In the genomic region with DNA sequence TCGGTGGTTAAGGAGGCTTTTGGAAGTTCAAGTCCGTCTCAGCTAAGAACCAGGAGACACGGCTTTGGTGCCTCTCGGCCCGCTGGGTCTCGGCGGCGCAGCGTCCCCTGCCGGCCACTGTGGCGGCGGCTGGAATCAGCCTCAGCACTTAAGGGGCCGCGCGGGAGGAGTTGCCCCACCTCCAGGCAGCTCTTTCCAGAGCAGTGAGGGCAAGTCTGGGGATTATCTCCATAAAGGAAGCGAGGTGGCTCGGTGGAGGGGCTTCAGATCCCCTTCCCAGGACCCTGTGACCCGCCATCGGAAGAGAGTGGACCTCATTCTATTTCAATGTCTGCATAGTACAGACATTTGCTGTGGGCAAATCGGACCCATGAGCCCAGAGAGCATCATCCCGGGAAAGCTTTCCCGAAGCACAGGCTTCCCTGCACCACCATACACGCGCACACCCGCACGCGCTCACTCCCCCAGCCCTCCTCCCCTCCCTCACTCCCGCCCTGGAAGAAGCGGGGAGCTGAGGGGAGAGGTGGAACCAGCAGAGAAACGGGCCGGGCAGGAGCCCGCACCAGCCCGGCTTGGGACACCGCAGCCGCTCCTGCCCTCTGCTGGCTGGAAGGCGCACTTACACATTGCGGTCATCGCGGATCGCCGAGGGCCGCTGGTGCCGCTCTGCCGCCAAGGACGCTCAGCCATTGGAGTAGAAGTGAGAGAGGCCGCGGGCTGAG, we compare ENCODE assay signal across 8 cellular contexts. TPM values are rescaled to one million over a fixed set of nuclear protein-coding genes. Genes with fewer than 3 reads are reported as not detected.
DNase-seq lines count a peak whose midpoint lies in the region; ATAC-seq, FAIRE-seq and TF ChIP-seq lines count a peak whose summit lies in the region.

No MANE protein-coding gene starts in this region.

- RAD21 ChIA-PET in GM12878 (lab: Charles Lee; ENCODE audit: unreplicated experiment): interaction anchor here (0.7 to 1.9 kb wide), 7 partner anchors 10 to 279 kb away, joined by 3 to 10 read pairs (median 3); no protein-coding TSS in a partner anchor

- BruUV-seq in GM12878 (replicated peaks; lab: Mats Ljungman, UMichigan): no TSS peak

- peak; percentile 61 to 71 for DNase-seq in NCI-H2081 (lab: John Stamatoyannopoulos, UW)
- no peak for DNase-seq in NCI-H2081 treated with DMSO at 0.1 percent for 48 hours (lab: John Stamatoyannopoulos, UW)
- peak; percentile 42 to 60 for DNase-seq in NCI-H187 (lab: John Stamatoyannopoulos, UW)
- DNase-seq in T1000 (lab: John Stamatoyannopoulos, UW): peak; percentile 77
- DNase-seq in GM12878 (ENCODE audit: low read depth, low spot score): peak; percentile 9
- DNase-seq in gastrocnemius medialis: peak; percentile 62 to 74

- H2AFZ ChIP-seq in GM12878 (ENCODE audit: control insufficient read depth, low read depth, low read length): peak overlapping the region; percentile 63

- H3K4me3 ChIP-seq in GM12878: peak overlapping the region; percentile 60
- peak overlapping the region; percentile 81 for H3K4me3 ChIP-seq in iPS-11a (ENCODE audit: low read depth, low read length)
- peak overlapping the region; percentile 68 to 80 (median 71) for H3K4me3 ChIP-seq in gastrocnemius medialis

- no peak for TF ChIP-seq POLR2A in GM12878 (IDR thresholded peaks at IDR 0.05; ENCODE audit: low read depth, low read length)
- TF ChIP-seq POLR2A in gastrocnemius medialis (IDR thresholded peaks at IDR 0.05): no peak

- WGBS in GM12878 (ENCODE audit: insufficient coverage, insufficient replicate concordance, low lambda C conversion rate, missing lambda C conversion rate): 2% methylated on average over 47 of the region's 47 CpGs

- in situ Hi-C loops in GM12878 (cut with MboI): no loop called here
- in situ Hi-C loops in gastrocnemius medialis (cut with MboI; ENCODE audit: low sequenced_read_pairs in 4 of 4): loop anchor here in 2 of 4 donors (10.0 to 25.0 kb wide), 2 partner anchors 109 to 276 kb away; no protein-coding TSS in a partner anchor

- no peaks in the 10 kb centered on the region; a peak in 1 of 4 replicates for H3K27me3 ChIP-seq in GM12878 (replicated peaks in 1 of 2; ENCODE audit: control insufficient read depth in 2 of 2, insufficient read depth in 2 of 2, low read length in 1 of 2)
- H3K27me3 ChIP-seq in gastrocnemius medialis: no peaks in the 10 kb centered on the region

- H3K4me1 ChIP-seq in GM12878 (ENCODE audit: control insufficient read depth, insufficient read depth, low read length): no peaks in the 10 kb centered on the region
- peaks cover 5 to 7% of the 10 kb centered on the region in 2 donors for H3K4me1 ChIP-seq in gastrocnemius medialis

- no peak for TF ChIP-seq EP300 in GM12878 (IDR thresholded peaks at IDR 0.05; ENCODE audit: borderline replicate concordance in 1 of 2, control insufficient read depth in 1 of 2, low read depth in 2 of 2, low read length in 2 of 2)

- H3K9me3 ChIP-seq in GM12878 (replicated peaks; ENCODE audit: control insufficient read depth, insufficient read depth, low read length): no peaks in the 10 kb centered on the region
- H3K9me3 ChIP-seq in gastrocnemius medialis: no peaks in the 10 kb centered on the region

- peak; percentile 82 for ATAC-seq in HG02938 (IDR thresholded peaks at IDR 0.05; ENCODE audit: unreplicated experiment)
- ATAC-seq in GM12878: peak; percentile 98
- peak; percentile 92 to 93 for ATAC-seq in gastrocnemius medialis

- POLR2A ChIA-PET in GM12878 (lab: Charles Lee): no interaction called here

- H3K79me2 ChIP-seq in GM12878 (ENCODE audit: control insufficient read depth, insufficient read depth, low read length): no peaks in the 10 kb centered on the region

- TF ChIP-seq RAD21 in GM12878 (IDR thresholded peaks at IDR 0.05; ENCODE audit: insufficient read depth, low read depth, low read length): peak; percentile 49

- H3K9ac ChIP-seq in GM12878 (ENCODE audit: control insufficient read depth, insufficient read depth, low read length): no peak overlapping the region; the same call in 1 of the 2 replicates

- SMC1A ChIA-PET in GM12878 (lab: Charles Lee; ENCODE audit: uncharacterized antibody, unreplicated experiment): interaction anchor here (0.7 to 2.3 kb wide), 6 partner anchors 9 to 289 kb away, joined by 3 to 20 read pairs (median 4); no protein-coding TSS in a partner anchor

- peak; percentile 87 to 98 (median 90) for TF ChIP-seq CTCF in GM12878 (IDR thresholded peaks at IDR 0.05 in 2 of 3, conservative IDR thresholded peaks at IDR 0.05 in 1 of 3; ENCODE audit: control insufficient read depth in 2 of 3, extremely low read depth in 1 of 3, insufficient read depth in 1 of 3, low read depth in 3 of 3, low read length in 3 of 3)
- peak; percentile 77 to 88 (median 84) for TF ChIP-seq CTCF in gastrocnemius medialis (IDR thresholded peaks at IDR 0.05 in 4 of 5, conservative IDR thresholded peaks at IDR 0.05 in 1 of 5)

- intact Hi-C loops in GM12878 (cut with micrococcal nuclease; ENCODE audit: unreplicated experiment) (loop anchor here (1.0 to 2.0 kb wide), 2 partner anchors 112 to 274 kb away; no protein-coding TSS in a partner anchor), gastrocnemius medialis (cut with DNase I; ENCODE audit: low total_unique reads) (loop anchor here (1.0 to 5.0 kb wide), 5 partner anchors 68 to 289 kb away; a partner anchor contains a TSS)

- H4K20me1 ChIP-seq in GM12878 (ENCODE audit: control insufficient read depth, insufficient read depth): no peaks in the 10 kb centered on the region

- H3K36me3 ChIP-seq in GM12878 (ENCODE audit: control insufficient read depth in 2 of 2, insufficient read depth in 2 of 2, low read length in 1 of 2): no peaks in the 10 kb centered on the region
- no peaks in the 10 kb centered on the region for H3K36me3 ChIP-seq in gastrocnemius medialis

- FAIRE-seq in GM12878 (lab: Jason Lieb, UNC): peak; percentile 82

- H3K4me2 ChIP-seq in GM12878 (ENCODE audit: control insufficient read depth, insufficient read depth): peak overlapping the region; percentile 71

- CTCF ChIA-PET in GM12878 (lab: Yijun Ruan, JAX): interaction anchor here (0.5 to 5.2 kb wide), 33 partner anchors 8 to 585 kb away, joined by 3 to 61 read pairs (median 4); a partner anchor contains a TSS

- H3K27ac ChIP-seq in GM12878 (ENCODE audit: control insufficient read depth, insufficient read depth) (no peak overlapping the region), gastrocnemius medialis (peak overlapping the region; percentile 40 to 67 (median 59))

RNA-seq across cellular contexts. Expression of a gene that starts 15.9 kb away (rescaled TPM):
- total RNA-seq in GM12878 (2013; cell fraction: nucleolus; rRNA removed): not detected in 2 replicates
- total RNA-seq in GM12878 (2014; rRNA removed) (not detected in 2 replicates), GM12878 (2014; rRNA removed; fragmentation: Illumina TruSeq; extraction: Trizol) (not detected in 2 replicates), GM12878 (2021) (not detected in 2 replicates), gastrocnemius medialis (1 to 10 TPM in 1 of 4 donors, under 1 TPM in 2, not detected in 1; 0.82 to 1.6 (median 0.91) TPM)
- not detected for polyA plus RNA-seq in GM12878 (2011; ENCODE audit: low read depth)
- polyA plus RNA-seq in GM12878 (2011; rRNA removed) (not detected in 2 replicates), GM12878 (2014; fragmentation: Illumina TruSeq; extraction: Trizol) (not detected in 2 replicates), GM12878 (2014; fragmentation: Nextera tagmentation; extraction: Ambion mirVana) (not detected), GM12878 (2014; rRNA removed) (not detected in 2 replicates), GM12878 (2016; fragmentation: Nextera tagmentation; extraction: Ambion mirVana) (not detected)
- polyA plus RNA-seq in GM12878 (2011; cell fraction: cytosol; rRNA removed): not detected in 2 replicates
- polyA plus RNA-seq in GM12878 (2011; cell fraction: nucleus; rRNA removed): not detected in 2 replicates
- polyA plus RNA-seq in GM12878 (2012): not detected in 2 replicates
- not detected in 2 replicates for polyA minus RNA-seq in GM12878 (2011; rRNA and poly(A)+ RNA removed)
- not detected in 2 replicates for polyA minus RNA-seq in GM12878 (2011; cell fraction: cytosol; rRNA and poly(A)+ RNA removed)
- not detected in 2 replicates for polyA minus RNA-seq in GM12878 (2011; cell fraction: nucleus; rRNA and poly(A)+ RNA removed)

RNA-seq across cellular contexts. Expression of a gene that starts 18.6 kb away (rescaled TPM):
- 151 and 154 TPM in 2 replicates for total RNA-seq in GM12878 (2013; cell fraction: nucleolus; rRNA removed)
- total RNA-seq in GM12878 (2014; rRNA removed) (106 and 109 TPM in 2 replicates), GM12878 (2014; rRNA removed; fragmentation: Illumina TruSeq; extraction: Trizol) (70.4 and 70.8 TPM in 2 replicates), GM12878 (2021) (78.1 and 85.3 TPM in 2 replicates), gastrocnemius medialis (10 to 100 TPM; 33.9 to 69.5 (median 50.8) TPM)
- 105 TPM for polyA plus RNA-seq in GM12878 (2011; ENCODE audit: low read depth)
- polyA plus RNA-seq in GM12878 (2011; rRNA removed) (110 and 130 TPM in 2 replicates), GM12878 (2014; fragmentation: Illumina TruSeq; extraction: Trizol) (94.9 and 99.1 TPM in 2 replicates), GM12878 (2014; fragmentation: Nextera tagmentation; extraction: Ambion mirVana) (10 to 100 TPM; 86.8 to 95.4 TPM), GM12878 (2014; rRNA removed) (122 and 129 TPM in 2 replicates), GM12878 (2016; fragmentation: Nextera tagmentation; extraction: Ambion mirVana) (100 to 1,000 TPM in 1 of 2 experiments, 10 to 100 TPM in 1; 99.6 to 110 TPM)
- 128 and 139 TPM in 2 replicates for polyA plus RNA-seq in GM12878 (2011; cell fraction: cytosol; rRNA removed)
- polyA plus RNA-seq in GM12878 (2011; cell fraction: nucleus; rRNA removed): 481 and 484 TPM in 2 replicates
- polyA plus RNA-seq in GM12878 (2012): 53.9 and 63.8 TPM in 2 replicates
- 57.2 and 65.5 TPM in 2 replicates for polyA minus RNA-seq in GM12878 (2011; rRNA and poly(A)+ RNA removed)
- polyA minus RNA-seq in GM12878 (2011; cell fraction: cytosol; rRNA and poly(A)+ RNA removed): 20.0 and 21.1 TPM in 2 replicates
- polyA minus RNA-seq in GM12878 (2011; cell fraction: nucleus; rRNA and poly(A)+ RNA removed): 69.5 and 90.8 TPM in 2 replicates

RNA-seq across cellular contexts. Expression of a gene that starts 27.9 kb away (rescaled TPM):
- total RNA-seq in GM12878 (2013; cell fraction: nucleolus; rRNA removed): not detected in 2 replicates
- total RNA-seq in GM12878 (2014; rRNA removed): not detected in 2 replicates
- not detected in 2 replicates for total RNA-seq in GM12878 (2014; rRNA removed; fragmentation: Illumina TruSeq; extraction: Trizol)
- total RNA-seq in GM12878 (2021): not detected in 2 replicates
- not detected for polyA plus RNA-seq in GM12878 (2011; ENCODE audit: low read depth)
- 0.11 and 0.13 TPM in 2 replicates for polyA plus RNA-seq in GM12878 (2011; rRNA removed)
- polyA plus RNA-seq in GM12878 (2011; cell fraction: cytosol; rRNA removed): 0.06 and 0.12 TPM in 2 replicates
- polyA plus RNA-seq in GM12878 (2011; cell fraction: nucleus; rRNA removed): 0.37 and 0.40 TPM in 2 replicates
- polyA plus RNA-seq in GM12878 (2012): 0.12 and 0.17 TPM in 2 replicates
- polyA plus RNA-seq in GM12878 (2014; fragmentation: Illumina TruSeq; extraction: Trizol): 0.10 and 0.17 TPM in 2 replicates
- polyA plus RNA-seq in GM12878 (2014; fragmentation: Nextera tagmentation; extraction: Ambion mirVana): not detected
- 0.06 and 0.11 TPM in 2 replicates for polyA plus RNA-seq in GM12878 (2014; rRNA removed)
- polyA plus RNA-seq in GM12878 (2016; fragmentation: Nextera tagmentation; extraction: Ambion mirVana): under 1 TPM in 1 of 2 experiments, not detected in 1; 0.14 TPM
- 0.22 and 0.36 TPM in 2 replicates for polyA minus RNA-seq in GM12878 (2011; rRNA and poly(A)+ RNA removed)
- not detected in 2 replicates for polyA minus RNA-seq in GM12878 (2011; cell fraction: cytosol; rRNA and poly(A)+ RNA removed)
- polyA minus RNA-seq in GM12878 (2011; cell fraction: nucleus; rRNA and poly(A)+ RNA removed): 0.24 and 0.48 TPM in 2 replicates
- not detected for total RNA-seq in gastrocnemius medialis

RNA-seq across cellular contexts. Expression of a gene that starts 53.7 kb away (rescaled TPM):
- total RNA-seq in GM12878 (2013; cell fraction: nucleolus; rRNA removed): not detected in 2 replicates
- not detected in 2 replicates for total RNA-seq in GM12878 (2014; rRNA removed)
- not detected in 2 replicates for total RNA-seq in GM12878 (2014; rRNA removed; fragmentation: Illumina TruSeq; extraction: Trizol)
- 0.49 and 0.56 TPM in 2 replicates for total RNA-seq in GM12878 (2021)
- polyA plus RNA-seq in GM12878 (2011; ENCODE audit: low read depth): not detected
- not detected in 2 replicates for polyA plus RNA-seq in GM12878 (2011; rRNA removed)
- polyA plus RNA-seq in GM12878 (2011; cell fraction: cytosol; rRNA removed): 0.15 TPM in 1 of 2 replicates, not detected in the other
- 0.19 TPM in 1 of 2 replicates, not detected in the other for polyA plus RNA-seq in GM12878 (2011; cell fraction: nucleus; rRNA removed)
- polyA plus RNA-seq in GM12878 (2012): 0.22 TPM in 1 of 2 replicates, not detected in the other
- polyA plus RNA-seq in GM12878 (2014; fragmentation: Illumina TruSeq; extraction: Trizol): not detected in 2 replicates
- not detected for polyA plus RNA-seq in GM12878 (2014; fragmentation: Nextera tagmentation; extraction: Ambion mirVana)
- polyA plus RNA-seq in GM12878 (2014; rRNA removed): not detected in 2 replicates
- under 1 TPM in 1 of 2 experiments, not detected in 1; 0.15 TPM for polyA plus RNA-seq in GM12878 (2016; fragmentation: Nextera tagmentation; extraction: Ambion mirVana)
- polyA minus RNA-seq in GM12878 (2011; rRNA and poly(A)+ RNA removed): not detected in 2 replicates
- not detected in 2 replicates for polyA minus RNA-seq in GM12878 (2011; cell fraction: cytosol; rRNA and poly(A)+ RNA removed)
- not detected in 2 replicates for polyA minus RNA-seq in GM12878 (2011; cell fraction: nucleus; rRNA and poly(A)+ RNA removed)
- 1,000 to 10,000 TPM in 3 of 4 donors, 100 to 1,000 TPM in 1; 759 to 2,790 (median 1,841) TPM for total RNA-seq in gastrocnemius medialis

RNA-seq across cellular contexts. Expression of a gene that starts 58.9 kb away (rescaled TPM):
- total RNA-seq in GM12878 (2013; cell fraction: nucleolus; rRNA removed): not detected in 2 replicates
- total RNA-seq in GM12878 (2014; rRNA removed) (not detected in 2 replicates), GM12878 (2014; rRNA removed; fragmentation: Illumina TruSeq; extraction: Trizol) (not detected in 2 replicates), GM12878 (2021) (not detected in 2 replicates), gastrocnemius medialis (1 to 10 TPM in 2 of 4 donors, under 1 TPM in 2; 0.22 to 2.3 (median 1.1) TPM)
- not detected for polyA plus RNA-seq in GM12878 (2011; ENCODE audit: low read depth)
- polyA plus RNA-seq in GM12878 (2011; rRNA removed) (not detected in 2 replicates), GM12878 (2014; fragmentation: Illumina TruSeq; extraction: Trizol) (not detected in 2 replicates), GM12878 (2014; fragmentation: Nextera tagmentation; extraction: Ambion mirVana) (not detected), GM12878 (2014; rRNA removed) (not detected in 2 replicates), GM12878 (2016; fragmentation: Nextera tagmentation; extraction: Ambion mirVana) (not detected)
- not detected in 2 replicates for polyA plus RNA-seq in GM12878 (2011; cell fraction: cytosol; rRNA removed)
- not detected in 2 replicates for polyA plus RNA-seq in GM12878 (2011; cell fraction: nucleus; rRNA removed)
- polyA plus RNA-seq in GM12878 (2012): not detected in 2 replicates
- not detected in 2 replicates for polyA minus RNA-seq in GM12878 (2011; rRNA and poly(A)+ RNA removed)
- not detected in 2 replicates for polyA minus RNA-seq in GM12878 (2011; cell fraction: cytosol; rRNA and poly(A)+ RNA removed)
- polyA minus RNA-seq in GM12878 (2011; cell fraction: nucleus; rRNA and poly(A)+ RNA removed): not detected in 2 replicates
